13 cellular contexts compared by ENCODE assay signal in the genomic region with DNA sequence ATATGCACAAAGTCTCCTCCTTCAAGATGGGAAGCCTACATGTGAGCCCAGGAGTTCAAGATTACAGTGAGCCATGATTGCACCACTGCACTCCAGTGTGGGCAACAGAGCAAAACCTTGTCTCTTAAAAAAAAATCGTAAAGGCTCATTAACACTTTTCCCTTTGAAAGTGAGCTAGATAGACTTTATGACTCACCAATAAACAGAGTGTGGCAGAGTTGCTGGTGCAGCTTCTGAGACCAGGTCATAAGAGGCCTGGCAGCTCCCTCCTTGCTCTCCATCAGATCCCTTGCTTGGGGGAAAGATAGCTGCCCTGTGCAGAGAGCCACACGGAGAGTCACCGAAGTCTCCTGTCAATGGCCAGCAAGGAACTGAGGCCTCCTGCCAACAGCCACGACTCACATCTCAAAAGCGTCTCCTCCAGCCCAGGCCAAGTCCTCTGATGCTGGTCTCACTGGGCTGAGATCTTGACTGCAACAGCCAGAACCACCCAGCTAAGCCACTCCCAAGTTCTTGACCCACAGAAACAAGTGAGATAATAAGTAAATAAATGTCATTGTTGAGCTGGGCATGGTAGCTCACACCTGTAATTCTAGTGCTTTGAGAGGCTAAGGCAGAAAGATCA. TPM values are rescaled to one million over a fixed set of nuclear protein-coding genes. Genes with fewer than 3 reads are reported as not detected.
DNase-seq lines count a peak whose midpoint lies in the region; ATAC-seq, FAIRE-seq and TF ChIP-seq lines count a peak whose summit lies in the region.
"Had no signal": no experiment of that assay in that cellular context is flagged by ENCODE, and none has a peak within 500 bp of the region (broad histone marks: within the 10 kb centered on the region; RNA-seq: fewer than 3 reads in every experiment).

No MANE protein-coding gene starts in this region.

- 49% methylated on average over 5 of the region's 5 CpGs for WGBS in GM12878 (ENCODE audit: insufficient coverage, insufficient replicate concordance, low lambda C conversion rate, missing lambda C conversion rate)
- 15 to 47% (median 24%) methylated on average over 5 of the region's 5 CpGs for WGBS in small intestine, 3 donors

- no peaks in the 10 kb centered on the region for H3K27me3 Mint-ChIP-seq in activated T-cell treated with anti-CD3 and anti-CD28 coated beads, Interleukin-2, amount 50 U/mL, for 72 hours (ENCODE audit: low read depth)
- H3K27me3 Mint-ChIP-seq: CD4-positive, alpha-beta memory T cell had no signal

- peaks cover 12% of the 10 kb centered on the region for H3K4me1 Mint-ChIP-seq in activated T-cell treated with anti-CD3 and anti-CD28 coated beads, Interleukin-2, amount 50 U/mL, for 72 hours (ENCODE audit: low read depth)

- no peak for TF ChIP-seq POLR2A in GM12878 (IDR thresholded peaks at IDR 0.05; ENCODE audit: low read depth, low read length)

- no peak for TF ChIP-seq RAD21 in GM12878 (IDR thresholded peaks at IDR 0.05; ENCODE audit: insufficient read depth, low read depth, low read length)

- no peak overlapping the region for H3K9ac ChIP-seq in GM12878 (ENCODE audit: control insufficient read depth, insufficient read depth, low read length)
- no peak overlapping the region for H3K9ac ChIP-seq in Karpas-422 (ENCODE audit: low read length)

- H3K79me2 ChIP-seq in GM12878 (ENCODE audit: control insufficient read depth, insufficient read depth, low read length) (no peaks in the 10 kb centered on the region), Karpas-422 (ENCODE audit: low read length) (no peaks in the 10 kb centered on the region)

- no peaks in the 10 kb centered on the region for H3K9me2 ChIP-seq in Karpas-422 (replicated peaks; ENCODE audit: insufficient read depth, low read length)

- BruUV-seq in GM12878 (replicated peaks; lab: Mats Ljungman, UMichigan) = no TSS peak

- CTCF ChIA-PET in GM12878 (lab: Yijun Ruan, JAX) = interaction anchor here (0.7 to 6.7 kb wide), 19 partner anchors 17 to 371 kb away, joined by 3 to 220 read pairs (median 8); a partner anchor contains a TSS

- POLR2A ChIA-PET in GM12878 (lab: Charles Lee) = interaction anchor here (0.5 to 1.9 kb wide), 4 partner anchors 11 to 199 kb away, joined by 4 to 8 read pairs (median 6); a partner anchor contains a TSS

- no peak overlapping the region for H2AFZ ChIP-seq in GM12878 (ENCODE audit: control insufficient read depth, low read depth, low read length)
- H2AFZ ChIP-seq in Karpas-422 (ENCODE audit: low read length) = no peak overlapping the region

- in situ Hi-C loops in G401 (cut with HindIII; ENCODE audit: low sequenced_read_pairs) = loop anchor here (10.0 kb wide), 1 partner anchor 63 kb away; no protein-coding TSS in a partner anchor
- in situ Hi-C loops in GM12878 (cut with MboI) = no loop called here

- intact Hi-C loops in GM12878 (cut with micrococcal nuclease; ENCODE audit: unreplicated experiment) = loop anchor here (2.0 kb wide), 1 partner anchor 69 kb away; a partner anchor contains a TSS
- intact Hi-C loops in left ventricle myocardium superior (cut with micrococcal nuclease) = no loop called here

- peak; percentile 34 for DNase-seq in G401 (ENCODE audit: low spot score)
- DNase-seq in GM12878 (ENCODE audit: low read depth, low spot score) = no peak
- DNase-seq in left ventricle myocardium superior = peak; percentile 74
- DNase-seq in small intestine = peak; percentile 27
- DNase-seq in NCI-H1694 (lab: John Stamatoyannopoulos, UW) = no peak
- no peak for DNase-seq in Karpas-422
- DNase-seq in activated T-cell treated with anti-CD3 and anti-CD28 coated beads, Interleukin-2, amount 50 U/mL, for 72 hours = no peak
- DNase-seq in activated T-cell treated with anti-CD3 and anti-CD28 coated beads, Interleukin-2, amount 50 U/mL, for 1 hour = no peak
- DNase-seq: CD4-positive, alpha-beta memory T cell; islet precursor cell; stimulated activated CD4-positive, alpha-beta T cell treated with anti-CD3 and anti-CD28 coated beads, Interleukin-15, amount 100 ng/mL, for 24 hours had no signal

- peak; percentile 34; the same call in 2 of the 3 replicates for ATAC-seq in GM12878
- ATAC-seq in left ventricle myocardium superior = peak; percentile 54
- no peak for ATAC-seq in activated T-cell treated with anti-CD3 and anti-CD28 coated beads, Interleukin-2, amount 50 U/mL, for 72 hours (replicated peaks in 1 of 2)
- ATAC-seq: activated CD4-positive, CD25-positive, alpha-beta regulatory T cell treated with anti-CD3 and anti-CD28 coated beads, Interleukin-2, amount 50 U/mL, for 24 hours had no signal

- SMC1A ChIA-PET in GM12878 (lab: Charles Lee; ENCODE audit: uncharacterized antibody, unreplicated experiment) = interaction anchor here (0.5 to 7.9 kb wide), 12 partner anchors 22 to 226 kb away, joined by 3 to 118 read pairs (median 6); a partner anchor contains a TSS

- H3K4me3 Mint-ChIP-seq in activated T-cell treated with anti-CD3 and anti-CD28 coated beads, Interleukin-2, amount 50 U/mL, for 72 hours = no peak overlapping the region
- H3K4me3 Mint-ChIP-seq: CD4-positive, alpha-beta memory T cell had no signal

- peaks cover 4 to 7% of the 10 kb centered on the region in 2 donors for H3K36me3 Mint-ChIP-seq in activated T-cell treated with anti-CD3 and anti-CD28 coated beads, Interleukin-2, amount 50 U/mL, for 72 hours (ENCODE audit: insufficient read depth in 2 of 2)

- H3K9me3 Mint-ChIP-seq in activated T-cell treated with anti-CD3 and anti-CD28 coated beads, Interleukin-2, amount 50 U/mL, for 72 hours = peaks cover 5% of the 10 kb centered on the region in 2 donors

- H3K36me3 ChIP-seq in GM12878 (ENCODE audit: control insufficient read depth in 2 of 2, insufficient read depth in 2 of 2, low read length in 1 of 2) (no peaks in the 10 kb centered on the region), small intestine (ENCODE audit: control insufficient read depth in 2 of 2, insufficient read depth in 2 of 2, low read length in 2 of 2) (no peaks in the 10 kb centered on the region), Karpas-422 (ENCODE audit: insufficient read depth, low read length) (no peaks in the 10 kb centered on the region)

- no peak for TF ChIP-seq EP300 in GM12878 (IDR thresholded peaks at IDR 0.05; ENCODE audit: borderline replicate concordance in 1 of 2, control insufficient read depth in 1 of 2, low read depth in 2 of 2, low read length in 2 of 2)

- no peak overlapping the region for H3K4me3 ChIP-seq in GM12878
- no peak overlapping the region for H3K4me3 ChIP-seq in small intestine (ENCODE audit: low read depth in 1 of 2, low read length in 2 of 2)
- no peak overlapping the region for H3K4me3 ChIP-seq in Karpas-422 (ENCODE audit: low read length)

- RAD21 ChIA-PET in GM12878 (lab: Charles Lee; ENCODE audit: unreplicated experiment) = interaction anchor here (0.7 to 7.3 kb wide), 8 partner anchors 33 to 1335 kb away, joined by 3 to 88 read pairs (median 8); a partner anchor contains a TSS

- no peak overlapping the region for H3K4me2 ChIP-seq in GM12878 (ENCODE audit: control insufficient read depth, insufficient read depth)
- no peak overlapping the region for H3K4me2 ChIP-seq in Karpas-422 (ENCODE audit: low read depth, low read length, poor library complexity, severe bottlenecking)

- H3K9me3 ChIP-seq in GM12878 (replicated peaks; ENCODE audit: control insufficient read depth, insufficient read depth, low read length) = no peaks in the 10 kb centered on the region; the same call in 2 of the 3 replicates
- no peaks in the 10 kb centered on the region for H3K9me3 ChIP-seq in small intestine (ENCODE audit: control insufficient read depth, low read depth)
- H3K9me3 ChIP-seq in Karpas-422 (ENCODE audit: low read length) = no peaks in the 10 kb centered on the region

- H3K27ac Mint-ChIP-seq in activated T-cell treated with anti-CD3 and anti-CD28 coated beads, Interleukin-2, amount 50 U/mL, for 72 hours = no peak overlapping the region

- H3K27ac ChIP-seq in GM12878 (ENCODE audit: control insufficient read depth, insufficient read depth) = no peak overlapping the region
- H3K27ac ChIP-seq in small intestine (ENCODE audit: low read depth in 1 of 2, low read length in 1 of 2) = peak overlapping the region in 1 of 2 donors; percentile 1
- H3K27ac ChIP-seq in Karpas-422 (ENCODE audit: low read length) = no peak overlapping the region

- FAIRE-seq in GM12878 (lab: Jason Lieb, UNC) (no peak), small intestine (lab: Jason Lieb, UNC) (no peak)

- H4K20me1 ChIP-seq in GM12878 (ENCODE audit: control insufficient read depth, insufficient read depth) (no peaks in the 10 kb centered on the region), Karpas-422 (ENCODE audit: insufficient read depth, low read depth, low read length) (no peaks in the 10 kb centered on the region)

- H3K27me3 ChIP-seq in GM12878 (replicated peaks in 1 of 2; ENCODE audit: control insufficient read depth in 2 of 2, insufficient read depth in 2 of 2, low read length in 1 of 2) (no peaks in the 10 kb centered on the region; a peak in 1 of 4 replicates), small intestine (ENCODE audit: control insufficient read depth in 2 of 2, insufficient read depth in 2 of 2, low read length in 2 of 2) (no peaks in the 10 kb centered on the region), Karpas-422 (ENCODE audit: low read length) (no peaks in the 10 kb centered on the region)

- H3K4me1 ChIP-seq in GM12878 (ENCODE audit: control insufficient read depth, insufficient read depth, low read length) = no peaks in the 10 kb centered on the region
- peaks cover 0 to 3% of the 10 kb centered on the region in 2 donors for H3K4me1 ChIP-seq in small intestine (ENCODE audit: control insufficient read depth in 2 of 2, insufficient read depth in 1 of 2, low read depth in 1 of 2, low read length in 1 of 2)
- no peaks in the 10 kb centered on the region for H3K4me1 ChIP-seq in Karpas-422 (ENCODE audit: low read length)

- TF ChIP-seq CTCF in GM12878 (IDR thresholded peaks at IDR 0.05 in 2 of 3, conservative IDR thresholded peaks at IDR 0.05 in 1 of 3; ENCODE audit: control insufficient read depth in 2 of 3, extremely low read depth in 1 of 3, insufficient read depth in 1 of 3, low read depth in 3 of 3, low read length in 3 of 3) = no peak

RNA-seq across cellular contexts. Expression of a gene that starts 8.7 kb away (rescaled TPM):
- not detected in 2 replicates for total RNA-seq in G401 (2014; rRNA removed; shearing (Covaris generic))
- not detected in 2 replicates for total RNA-seq in GM12878 (2013; cell fraction: nucleolus; rRNA removed)
- total RNA-seq in GM12878 (2014; rRNA removed) (not detected in 2 replicates), GM12878 (2014; rRNA removed; fragmentation: Illumina TruSeq; extraction: Trizol) (not detected in 2 replicates), GM12878 (2021) (not detected in 2 replicates), left ventricle myocardium superior (not detected)
- not detected for polyA plus RNA-seq in GM12878 (2011; ENCODE audit: low read depth)
- polyA plus RNA-seq in GM12878 (2011; rRNA removed) (not detected in 2 replicates), GM12878 (2014; fragmentation: Illumina TruSeq; extraction: Trizol) (not detected in 2 replicates), GM12878 (2014; fragmentation: Nextera tagmentation; extraction: Ambion mirVana) (not detected), GM12878 (2014; rRNA removed) (0.15 TPM in 1 of 2 replicates, not detected in the other), GM12878 (2016; fragmentation: Nextera tagmentation; extraction: Ambion mirVana) (not detected), small intestine (under 1 TPM in 1 of 3 donors, not detected in 2; 0.06 TPM)
- polyA plus RNA-seq in GM12878 (2011; cell fraction: cytosol; rRNA removed) = not detected in 2 replicates
- polyA plus RNA-seq in GM12878 (2011; cell fraction: nucleus; rRNA removed) = not detected in 2 replicates
- not detected in 2 replicates for polyA plus RNA-seq in GM12878 (2012)
- polyA minus RNA-seq in GM12878 (2011; rRNA and poly(A)+ RNA removed) = not detected in 2 replicates
- polyA minus RNA-seq in GM12878 (2011; cell fraction: cytosol; rRNA and poly(A)+ RNA removed) = not detected in 2 replicates
- not detected in 2 replicates for polyA minus RNA-seq in GM12878 (2011; cell fraction: nucleus; rRNA and poly(A)+ RNA removed)
- total RNA-seq in Karpas-422 (2014; rRNA removed; shearing (Covaris generic); ENCODE audit: low replicate concordance) = not detected in 2 replicates
- total RNA-seq in activated T-cell treated with anti-CD3 and anti-CD28 coated beads, Interleukin-2, amount 50 U/mL, for 72 hours = not detected
- total RNA-seq: CD4-positive, alpha-beta memory T cell; chondrocyte had no signal
- polyA plus RNA-seq: CD4-positive, alpha-beta memory T cell had no signal

RNA-seq across cellular contexts. Expression of a gene that starts 50.8 kb away (rescaled TPM):
- not detected in 2 replicates for total RNA-seq in G401 (2014; rRNA removed; shearing (Covaris generic))
- not detected in 2 replicates for total RNA-seq in GM12878 (2013; cell fraction: nucleolus; rRNA removed)
- total RNA-seq in GM12878 (2014; rRNA removed) (not detected in 2 replicates), GM12878 (2014; rRNA removed; fragmentation: Illumina TruSeq; extraction: Trizol) (not detected in 2 replicates), GM12878 (2021) (not detected in 2 replicates), left ventricle myocardium superior (3.0 TPM)
- not detected for polyA plus RNA-seq in GM12878 (2011; ENCODE audit: low read depth)
- polyA plus RNA-seq in GM12878 (2011; rRNA removed) (not detected in 2 replicates), GM12878 (2014; fragmentation: Illumina TruSeq; extraction: Trizol) (not detected in 2 replicates), GM12878 (2014; fragmentation: Nextera tagmentation; extraction: Ambion mirVana) (not detected), GM12878 (2014; rRNA removed) (not detected in 2 replicates), GM12878 (2016; fragmentation: Nextera tagmentation; extraction: Ambion mirVana) (not detected), small intestine (1 to 10 TPM in 2 of 3 donors, not detected in 1; 1.6 to 3.7 TPM)
- not detected in 2 replicates for polyA plus RNA-seq in GM12878 (2011; cell fraction: cytosol; rRNA removed)
- not detected in 2 replicates for polyA plus RNA-seq in GM12878 (2011; cell fraction: nucleus; rRNA removed)
- not detected in 2 replicates for polyA plus RNA-seq in GM12878 (2012)
- polyA minus RNA-seq in GM12878 (2011; rRNA and poly(A)+ RNA removed) = not detected in 2 replicates
- polyA minus RNA-seq in GM12878 (2011; cell fraction: cytosol; rRNA and poly(A)+ RNA removed) = not detected in 2 replicates
- not detected in 2 replicates for polyA minus RNA-seq in GM12878 (2011; cell fraction: nucleus; rRNA and poly(A)+ RNA removed)
- total RNA-seq in Karpas-422 (2014; rRNA removed; shearing (Covaris generic); ENCODE audit: low replicate concordance) = not detected in 2 replicates
- under 1 TPM; 0.26 to 0.42 TPM for total RNA-seq in activated T-cell treated with anti-CD3 and anti-CD28 coated beads, Interleukin-2, amount 50 U/mL, for 72 hours
- total RNA-seq: CD4-positive, alpha-beta memory T cell; chondrocyte had no signal
- polyA plus RNA-seq: CD4-positive, alpha-beta memory T cell had no signal

RNA-seq across cellular contexts. Expression of a gene that starts 58.0 kb away (rescaled TPM):
- total RNA-seq in G401 (2014; rRNA removed; shearing (Covaris generic)) = not detected in 2 replicates
- total RNA-seq in GM12878 (2013; cell fraction: nucleolus; rRNA removed) = 0.17 TPM in 1 of 2 replicates, not detected in the other
- total RNA-seq in GM12878 (2014; rRNA removed) (not detected in 2 replicates), GM12878 (2014; rRNA removed; fragmentation: Illumina TruSeq; extraction: Trizol) (not detected in 2 replicates), GM12878 (2021) (not detected in 2 replicates), left ventricle myocardium superior (0.27 TPM)
- not detected for polyA plus RNA-seq in GM12878 (2011; ENCODE audit: low read depth)
- polyA plus RNA-seq in GM12878 (2011; rRNA removed) (0.22 TPM in 1 of 2 replicates, not detected in the other), GM12878 (2014; fragmentation: Illumina TruSeq; extraction: Trizol) (not detected in 2 replicates), GM12878 (2014; fragmentation: Nextera tagmentation; extraction: Ambion mirVana) (under 1 TPM in 1 of 2 experiments, not detected in 1; 0.05 TPM), GM12878 (2014; rRNA removed) (not detected in 2 replicates), GM12878 (2016; fragmentation: Nextera tagmentation; extraction: Ambion mirVana) (under 1 TPM; 0.14 to 0.52 TPM), small intestine (under 1 TPM in 1 of 3 donors, not detected in 2; 0.78 TPM)
- not detected in 2 replicates for polyA plus RNA-seq in GM12878 (2011; cell fraction: cytosol; rRNA removed)
- not detected in 2 replicates for polyA plus RNA-seq in GM12878 (2011; cell fraction: nucleus; rRNA removed)
- not detected in 2 replicates for polyA plus RNA-seq in GM12878 (2012)
- 0.05 TPM in 1 of 2 replicates, not detected in the other for polyA minus RNA-seq in GM12878 (2011; rRNA and poly(A)+ RNA removed)
- polyA minus RNA-seq in GM12878 (2011; cell fraction: cytosol; rRNA and poly(A)+ RNA removed) = not detected in 2 replicates
- polyA minus RNA-seq in GM12878 (2011; cell fraction: nucleus; rRNA and poly(A)+ RNA removed) = not detected in 2 replicates
- total RNA-seq in Karpas-422 (2014; rRNA removed; shearing (Covaris generic); ENCODE audit: low replicate concordance) = not detected in 2 replicates
- total RNA-seq in activated T-cell treated with anti-CD3 and anti-CD28 coated beads, Interleukin-2, amount 50 U/mL, for 72 hours = 1 to 10 TPM; 1.1 TPM
- total RNA-seq: chondrocyte had no signal

Comparison
In these comparisons a context has a peak if more than half of its experiments do, and no peak if none do; other contexts are left out.
1. DNase-seq: peak in G401 (single experiment), left ventricle myocardium superior (single experiment) and small intestine (single experiment); none in GM12878 (single experiment), NCI-H1694 (single experiment), Karpas-422 (single experiment), activated T-cell treated with anti-CD3 and anti-CD28 coated beads, Interleukin-2, amount 50 U/mL, for 72 hours (0 of 2) and activated T-cell treated with anti-CD3 and anti-CD28 coated beads, Interleukin-2, amount 50 U/mL, for 1 hour (single experiment).
2. ATAC-seq: peak in GM12878 (single experiment) and left ventricle myocardium superior (single experiment); none in activated T-cell treated with anti-CD3 and anti-CD28 coated beads, Interleukin-2, amount 50 U/mL, for 72 hours (0 of 2).